1 cellular context compared by ENCODE assay signal in genomic region chr9:134992755-134993124, GRCh38.
TF ChIP-seq lines count a peak whose summit lies in the region.

No MANE protein-coding gene starts in this region.

TF ChIP-seq in H1, 55 proteins besides CTCF, POLR2A, EP300 and RAD21 (continued from another document):
- TF ChIP-seq ZNF274 (IDR thresholded peaks at IDR 0.05; ENCODE audit: borderline replicate concordance, extremely low read depth, low read length) = no peak
- TF ChIP-seq POLR2AphosphoS5 (IDR thresholded peaks at IDR 0.05; ENCODE audit: low read depth, low read length) = no peak
- TF ChIP-seq RBBP5 (IDR thresholded peaks at IDR 0.05; ENCODE audit: borderline replicate concordance, low read depth, low read length) = no peak
- no peak for TF ChIP-seq CHD7 (IDR thresholded peaks at IDR 0.05; ENCODE audit: insufficient replicate concordance, low read length)
- no peak for TF ChIP-seq TAF7 (optimal IDR thresholded peaks at IDR 0.05; ENCODE audit: borderline replicate concordance, low read depth, low read length)
- TF ChIP-seq JUND (IDR thresholded peaks at IDR 0.05; ENCODE audit: low read length) = no peak
- TF ChIP-seq RXRA (IDR thresholded peaks at IDR 0.05; ENCODE audit: insufficient read depth, low read depth, low read length) = no peak
- no peak for TF ChIP-seq PHF8 (conservative IDR thresholded peaks at IDR 0.05; ENCODE audit: low read depth, low read length)
- no peak for TF ChIP-seq BRCA1 (IDR thresholded peaks at IDR 0.05; ENCODE audit: low read depth, low read length)
- no peak for TF ChIP-seq CBX5 (IDR thresholded peaks at IDR 0.05; ENCODE audit: low read depth, low read length)
- TF ChIP-seq EGR1 (IDR thresholded peaks at IDR 0.05; ENCODE audit: borderline replicate concordance, low read depth, low read length) = no peak
- TF ChIP-seq GABPA (IDR thresholded peaks at IDR 0.05; ENCODE audit: borderline replicate concordance, insufficient read depth, low read length) = no peak
- no peak for TF ChIP-seq CBX8 (IDR thresholded peaks at IDR 0.05; ENCODE audit: borderline replicate concordance, low read depth, low read length)
- TF ChIP-seq E2F6 (IDR thresholded peaks at IDR 0.05) = no peak
- no peak for TF ChIP-seq TBP (IDR thresholded peaks at IDR 0.05; ENCODE audit: low read depth, low read length)
- TF ChIP-seq ATF2 (IDR thresholded peaks at IDR 0.05; ENCODE audit: low read length) = no peak
